ENCODE assay signal across 1 cellular context in the genomic region with DNA sequence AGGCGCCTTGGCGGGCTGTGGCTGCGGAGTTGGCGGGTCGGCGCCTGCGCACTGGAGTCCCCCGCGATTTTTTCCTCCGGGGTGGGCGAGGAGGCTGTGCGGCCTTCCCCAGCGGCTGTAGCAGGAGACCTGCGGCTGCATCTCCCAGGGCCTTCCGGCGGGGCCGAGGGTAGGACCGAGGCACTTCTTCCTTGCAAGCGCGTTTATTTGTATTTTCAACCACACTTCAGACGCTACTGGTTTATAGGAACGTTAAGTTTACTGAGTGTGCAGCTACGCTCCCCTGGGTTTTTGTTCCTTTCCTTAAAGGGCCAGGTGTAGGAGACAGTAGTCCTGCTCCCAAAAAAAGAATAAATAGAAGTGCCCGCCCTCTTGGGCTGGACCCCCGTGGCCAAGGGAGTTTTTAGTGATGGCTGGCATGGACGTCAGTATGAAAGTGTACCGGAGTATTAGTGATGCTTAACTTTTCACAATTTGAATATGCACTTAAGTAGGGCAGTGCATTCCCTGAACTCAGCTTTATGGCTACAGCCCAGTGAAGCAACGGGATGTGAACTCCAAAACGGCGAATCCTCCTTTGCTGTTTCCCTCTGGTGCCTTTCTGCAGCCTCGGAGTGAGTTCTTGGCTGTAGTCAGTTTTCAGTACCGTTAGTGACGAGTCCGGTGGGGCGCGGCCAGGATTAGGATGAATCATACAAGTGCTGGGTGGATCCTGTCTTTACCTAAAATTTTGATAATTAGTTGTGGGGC.
A peak's percentile ranks its signal among the peaks of the same experiment; 100 is the strongest.
TF ChIP-seq lines count a peak whose summit lies in the region.

No MANE protein-coding gene starts in this region.

TF ChIP-seq in HepG2, 621 proteins besides CTCF, POLR2A, EP300 and RAD21 (continued from another document and continues in another):
- TF ChIP-seq, protein P1, sequence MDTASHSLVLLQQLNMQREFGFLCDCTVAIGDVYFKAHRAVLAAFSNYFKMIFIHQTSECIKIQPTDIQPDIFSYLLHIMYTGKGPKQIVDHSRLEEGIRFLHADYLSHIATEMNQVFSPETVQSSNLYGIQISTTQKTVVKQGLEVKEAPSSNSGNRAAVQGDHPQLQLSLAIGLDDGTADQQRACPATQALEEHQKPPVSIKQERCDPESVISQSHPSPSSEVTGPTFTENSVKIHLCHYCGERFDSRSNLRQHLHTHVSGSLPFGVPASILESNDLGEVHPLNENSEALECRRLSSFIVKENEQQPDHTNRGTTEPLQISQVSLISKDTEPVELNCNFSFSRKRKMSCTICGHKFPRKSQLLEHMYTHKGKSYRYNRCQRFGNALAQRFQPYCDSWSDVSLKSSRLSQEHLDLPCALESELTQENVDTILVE (CRISPR knock-in tag; IDR thresholded peaks at IDR 0.05): no peak
- TF ChIP-seq FOSL2 (CRISPR knock-in tag; IDR thresholded peaks at IDR 0.05) (peak; percentile 80), U2AF2 (IDR thresholded peaks at IDR 0.05; ENCODE audit: low read depth, low read length) (0 out of 2 replicates have a peak, but pooled peaks have one; percentile 17), RBFOX2 (IDR thresholded peaks at IDR 0.05; ENCODE audit: low read depth, low read length) (peak; percentile 89), ATF7 (IDR thresholded peaks at IDR 0.05) (no peak), ATF7 (CRISPR knock-in tag; IDR thresholded peaks at IDR 0.05) (no peak), CHD4 (IDR thresholded peaks at IDR 0.05; ENCODE audit: borderline replicate concordance, low read length) (no peak), MAF1 (CRISPR knock-in tag; IDR thresholded peaks at IDR 0.05; ENCODE audit: borderline replicate concordance) (0 out of 2 replicates have a peak, but pooled peaks have one; percentile 90), ZNF383 (CRISPR knock-in tag; IDR thresholded peaks at IDR 0.05; ENCODE audit: borderline replicate concordance) (no peak), SNRNP70 (IDR thresholded peaks at IDR 0.05; ENCODE audit: low read depth, low read length) (no peak), THAP7 (CRISPR knock-in tag; IDR thresholded peaks at IDR 0.05) (no peak), LCORL (IDR thresholded peaks at IDR 0.05) (no peak), LCORL (CRISPR knock-in tag; IDR thresholded peaks at IDR 0.05) (0 out of 2 replicates have a peak, but pooled peaks have one; percentile 21), ZBTB2 (CRISPR knock-in tag; IDR thresholded peaks at IDR 0.05; ENCODE audit: low read depth) (no peak), ELK4 (CRISPR knock-in tag; IDR thresholded peaks at IDR 0.05; ENCODE audit: borderline replicate concordance) (no peak), YY1 (IDR thresholded peaks at IDR 0.05; ENCODE audit: insufficient read depth, insufficient replicate concordance, low read depth, low read length) (peak; percentile 43), ZNF776 (CRISPR knock-in tag; IDR thresholded peaks at IDR 0.05) (peak; percentile 57; the same call in 1 of the 2 replicates), ZNF891 (CRISPR knock-in tag; IDR thresholded peaks at IDR 0.05) (no peak; the same call in 1 of the 2 replicates), MTF1 (CRISPR knock-in tag; IDR thresholded peaks at IDR 0.05) (no peak), NFIB (CRISPR knock-in tag; IDR thresholded peaks at IDR 0.05; ENCODE audit: borderline replicate concordance) (no peak), RELA (CRISPR knock-in tag; IDR thresholded peaks at IDR 0.05) (no peak), ZFX (CRISPR knock-in tag; IDR thresholded peaks at IDR 0.05; ENCODE audit: low read depth) (peak; percentile 99), NRL (CRISPR knock-in tag; IDR thresholded peaks at IDR 0.05; ENCODE audit: borderline replicate concordance) (no peak; the same call in 1 of the 2 replicates)
- TF ChIP-seq, protein P2, sequence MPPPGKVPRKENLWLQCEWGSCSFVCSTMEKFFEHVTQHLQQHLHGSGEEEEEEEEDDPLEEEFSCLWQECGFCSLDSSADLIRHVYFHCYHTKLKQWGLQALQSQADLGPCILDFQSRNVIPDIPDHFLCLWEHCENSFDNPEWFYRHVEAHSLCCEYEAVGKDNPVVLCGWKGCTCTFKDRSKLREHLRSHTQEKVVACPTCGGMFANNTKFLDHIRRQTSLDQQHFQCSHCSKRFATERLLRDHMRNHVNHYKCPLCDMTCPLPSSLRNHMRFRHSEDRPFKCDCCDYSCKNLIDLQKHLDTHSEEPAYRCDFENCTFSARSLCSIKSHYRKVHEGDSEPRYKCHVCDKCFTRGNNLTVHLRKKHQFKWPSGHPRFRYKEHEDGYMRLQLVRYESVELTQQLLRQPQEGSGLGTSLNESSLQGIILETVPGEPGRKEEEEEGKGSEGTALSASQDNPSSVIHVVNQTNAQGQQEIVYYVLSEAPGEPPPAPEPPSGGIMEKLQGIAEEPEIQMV (CRISPR knock-in tag; IDR thresholded peaks at IDR 0.05; ENCODE audit: low read depth): no peak
- TF ChIP-seq, protein P3, sequence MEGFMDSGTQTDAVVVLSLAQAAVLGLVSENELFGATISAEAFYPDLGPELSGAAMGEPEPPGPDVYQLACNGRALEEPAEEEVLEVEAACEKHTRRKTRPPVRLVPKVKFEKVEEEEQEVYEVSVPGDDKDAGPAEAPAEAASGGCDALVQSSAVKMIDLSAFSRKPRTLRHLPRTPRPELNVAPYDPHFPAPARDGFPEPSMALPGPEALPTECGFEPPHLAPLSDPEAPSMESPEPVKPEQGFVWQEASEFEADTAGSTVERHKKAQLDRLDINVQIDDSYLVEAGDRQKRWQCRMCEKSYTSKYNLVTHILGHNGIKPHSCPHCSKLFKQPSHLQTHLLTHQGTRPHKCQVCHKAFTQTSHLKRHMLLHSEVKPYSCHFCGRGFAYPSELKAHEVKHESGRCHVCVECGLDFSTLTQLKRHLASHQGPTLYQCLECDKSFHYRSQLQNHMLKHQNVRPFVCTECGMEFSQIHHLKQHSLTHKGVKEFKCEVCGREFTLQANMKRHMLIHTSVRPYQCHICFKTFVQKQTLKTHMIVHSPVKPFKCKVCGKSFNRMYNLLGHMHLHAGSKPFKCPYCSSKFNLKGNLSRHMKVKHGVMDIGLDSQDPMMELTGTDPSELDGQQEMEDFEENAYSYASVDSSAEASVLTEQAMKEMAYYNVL (CRISPR knock-in tag; IDR thresholded peaks at IDR 0.05; ENCODE audit: borderline replicate concordance): peak; percentile 77; the same call in 1 of the 2 replicates
- TF ChIP-seq, protein P4, sequence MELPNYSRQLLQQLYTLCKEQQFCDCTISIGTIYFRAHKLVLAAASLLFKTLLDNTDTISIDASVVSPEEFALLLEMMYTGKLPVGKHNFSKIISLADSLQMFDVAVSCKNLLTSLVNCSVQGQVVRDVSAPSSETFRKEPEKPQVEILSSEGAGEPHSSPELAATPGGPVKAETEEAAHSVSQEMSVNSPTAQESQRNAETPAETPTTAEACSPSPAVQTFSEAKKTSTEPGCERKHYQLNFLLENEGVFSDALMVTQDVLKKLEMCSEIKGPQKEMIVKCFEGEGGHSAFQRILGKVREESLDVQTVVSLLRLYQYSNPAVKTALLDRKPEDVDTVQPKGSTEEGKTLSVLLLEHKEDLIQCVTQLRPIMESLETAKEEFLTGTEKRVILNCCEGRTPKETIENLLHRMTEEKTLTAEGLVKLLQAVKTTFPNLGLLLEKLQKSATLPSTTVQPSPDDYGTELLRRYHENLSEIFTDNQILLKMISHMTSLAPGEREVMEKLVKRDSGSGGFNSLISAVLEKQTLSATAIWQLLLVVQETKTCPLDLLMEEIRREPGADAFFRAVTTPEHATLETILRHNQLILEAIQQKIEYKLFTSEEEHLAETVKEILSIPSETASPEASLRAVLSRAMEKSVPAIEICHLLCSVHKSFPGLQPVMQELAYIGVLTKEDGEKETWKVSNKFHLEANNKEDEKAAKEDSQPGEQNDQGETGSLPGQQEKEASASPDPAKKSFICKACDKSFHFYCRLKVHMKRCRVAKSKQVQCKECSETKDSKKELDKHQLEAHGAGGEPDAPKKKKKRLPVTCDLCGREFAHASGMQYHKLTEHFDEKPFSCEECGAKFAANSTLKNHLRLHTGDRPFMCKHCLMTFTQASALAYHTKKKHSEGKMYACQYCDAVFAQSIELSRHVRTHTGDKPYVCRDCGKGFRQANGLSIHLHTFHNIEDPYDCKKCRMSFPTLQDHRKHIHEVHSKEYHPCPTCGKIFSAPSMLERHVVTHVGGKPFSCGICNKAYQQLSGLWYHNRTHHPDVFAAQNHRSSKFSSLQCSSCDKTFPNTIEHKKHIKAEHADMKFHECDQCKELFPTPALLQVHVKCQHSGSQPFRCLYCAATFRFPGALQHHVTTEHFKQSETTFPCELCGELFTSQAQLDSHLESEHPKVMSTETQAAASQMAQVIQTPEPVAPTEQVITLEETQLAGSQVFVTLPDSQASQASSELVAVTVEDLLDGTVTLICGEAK (IDR thresholded peaks at IDR 0.05): no peak
- TF ChIP-seq, protein P4 (CRISPR knock-in tag; IDR thresholded peaks at IDR 0.05): peak; percentile 8; the same call in 1 of the 2 replicates
- TF ChIP-seq, protein P5, sequence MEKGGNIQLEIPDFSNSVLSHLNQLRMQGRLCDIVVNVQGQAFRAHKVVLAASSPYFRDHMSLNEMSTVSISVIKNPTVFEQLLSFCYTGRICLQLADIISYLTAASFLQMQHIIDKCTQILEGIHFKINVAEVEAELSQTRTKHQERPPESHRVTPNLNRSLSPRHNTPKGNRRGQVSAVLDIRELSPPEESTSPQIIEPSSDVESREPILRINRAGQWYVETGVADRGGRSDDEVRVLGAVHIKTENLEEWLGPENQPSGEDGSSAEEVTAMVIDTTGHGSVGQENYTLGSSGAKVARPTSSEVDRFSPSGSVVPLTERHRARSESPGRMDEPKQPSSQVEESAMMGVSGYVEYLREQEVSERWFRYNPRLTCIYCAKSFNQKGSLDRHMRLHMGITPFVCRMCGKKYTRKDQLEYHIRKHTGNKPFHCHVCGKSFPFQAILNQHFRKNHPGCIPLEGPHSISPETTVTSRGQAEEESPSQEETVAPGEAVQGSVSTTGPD (CRISPR knock-in tag; IDR thresholded peaks at IDR 0.05): peak; percentile 75
- TF ChIP-seq, protein P6, sequence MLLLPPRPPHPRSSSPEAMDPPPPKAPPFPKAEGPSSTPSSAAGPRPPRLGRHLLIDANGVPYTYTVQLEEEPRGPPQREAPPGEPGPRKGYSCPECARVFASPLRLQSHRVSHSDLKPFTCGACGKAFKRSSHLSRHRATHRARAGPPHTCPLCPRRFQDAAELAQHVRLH (CRISPR knock-in tag; IDR thresholded peaks at IDR 0.05; ENCODE audit: borderline replicate concordance, low read depth): peak; percentile 64; the same call in 1 of the 2 replicates
